In the genomic region with DNA sequence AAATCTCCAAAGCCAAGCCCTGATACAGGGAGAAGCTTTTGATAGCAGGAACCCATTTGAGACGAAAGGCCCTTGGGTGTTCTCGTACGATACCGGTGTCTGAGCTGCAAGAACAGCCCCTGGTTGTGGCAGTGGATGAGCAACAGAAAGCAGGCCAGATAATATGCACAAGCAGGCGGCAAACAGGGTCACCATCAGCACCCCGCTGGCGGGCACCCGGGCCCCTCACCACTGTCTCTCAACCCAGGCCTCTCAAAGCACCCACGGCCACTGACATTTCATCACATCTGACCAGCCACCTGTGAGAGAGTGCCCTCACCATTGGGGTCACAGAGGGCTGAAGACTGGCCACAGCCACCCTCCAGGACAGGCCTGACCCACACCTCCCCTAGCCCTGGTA, we compare ENCODE assay signal across 1 cellular context.
TF ChIP-seq lines count a peak whose summit lies in the region.

No MANE protein-coding gene starts in this region.

TF ChIP-seq in WTC11, 78 proteins besides CTCF, POLR2A, EP300 and RAD21 (continued from another document):
- TF ChIP-seq, protein P1, sequence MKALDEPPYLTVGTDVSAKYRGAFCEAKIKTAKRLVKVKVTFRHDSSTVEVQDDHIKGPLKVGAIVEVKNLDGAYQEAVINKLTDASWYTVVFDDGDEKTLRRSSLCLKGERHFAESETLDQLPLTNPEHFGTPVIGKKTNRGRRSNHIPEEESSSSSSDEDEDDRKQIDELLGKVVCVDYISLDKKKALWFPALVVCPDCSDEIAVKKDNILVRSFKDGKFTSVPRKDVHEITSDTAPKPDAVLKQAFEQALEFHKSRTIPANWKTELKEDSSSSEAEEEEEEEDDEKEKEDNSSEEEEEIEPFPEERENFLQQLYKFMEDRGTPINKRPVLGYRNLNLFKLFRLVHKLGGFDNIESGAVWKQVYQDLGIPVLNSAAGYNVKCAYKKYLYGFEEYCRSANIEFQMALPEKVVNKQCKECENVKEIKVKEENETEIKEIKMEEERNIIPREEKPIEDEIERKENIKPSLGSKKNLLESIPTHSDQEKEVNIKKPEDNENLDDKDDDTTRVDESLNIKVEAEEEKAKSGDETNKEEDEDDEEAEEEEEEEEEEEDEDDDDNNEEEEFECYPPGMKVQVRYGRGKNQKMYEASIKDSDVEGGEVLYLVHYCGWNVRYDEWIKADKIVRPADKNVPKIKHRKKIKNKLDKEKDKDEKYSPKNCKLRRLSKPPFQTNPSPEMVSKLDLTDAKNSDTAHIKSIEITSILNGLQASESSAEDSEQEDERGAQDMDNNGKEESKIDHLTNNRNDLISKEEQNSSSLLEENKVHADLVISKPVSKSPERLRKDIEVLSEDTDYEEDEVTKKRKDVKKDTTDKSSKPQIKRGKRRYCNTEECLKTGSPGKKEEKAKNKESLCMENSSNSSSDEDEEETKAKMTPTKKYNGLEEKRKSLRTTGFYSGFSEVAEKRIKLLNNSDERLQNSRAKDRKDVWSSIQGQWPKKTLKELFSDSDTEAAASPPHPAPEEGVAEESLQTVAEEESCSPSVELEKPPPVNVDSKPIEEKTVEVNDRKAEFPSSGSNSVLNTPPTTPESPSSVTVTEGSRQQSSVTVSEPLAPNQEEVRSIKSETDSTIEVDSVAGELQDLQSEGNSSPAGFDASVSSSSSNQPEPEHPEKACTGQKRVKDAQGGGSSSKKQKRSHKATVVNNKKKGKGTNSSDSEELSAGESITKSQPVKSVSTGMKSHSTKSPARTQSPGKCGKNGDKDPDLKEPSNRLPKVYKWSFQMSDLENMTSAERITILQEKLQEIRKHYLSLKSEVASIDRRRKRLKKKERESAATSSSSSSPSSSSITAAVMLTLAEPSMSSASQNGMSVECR (CRISPR knock-in tag; IDR thresholded peaks at IDR 0.05; ENCODE audit: borderline replicate concordance), result no peak
- TF ChIP-seq, protein P2, sequence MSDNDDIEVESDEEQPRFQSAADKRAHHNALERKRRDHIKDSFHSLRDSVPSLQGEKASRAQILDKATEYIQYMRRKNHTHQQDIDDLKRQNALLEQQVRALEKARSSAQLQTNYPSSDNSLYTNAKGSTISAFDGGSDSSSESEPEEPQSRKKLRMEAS (CRISPR knock-in tag; IDR thresholded peaks at IDR 0.05), result no peak
- TF ChIP-seq ZNF396 (CRISPR knock-in tag; IDR thresholded peaks at IDR 0.05; ENCODE audit: borderline replicate concordance) (no peak), TCF7 (CRISPR knock-in tag; IDR thresholded peaks at IDR 0.05; ENCODE audit: low read depth) (no peak), RELA (CRISPR knock-in tag; IDR thresholded peaks at IDR 0.05; ENCODE audit: borderline replicate concordance) (no peak), ZNF232 (CRISPR knock-in tag; IDR thresholded peaks at IDR 0.05) (no peak), TEAD1 (CRISPR knock-in tag; IDR thresholded peaks at IDR 0.05) (no peak), IRF2 (CRISPR knock-in tag; IDR thresholded peaks at IDR 0.05; ENCODE audit: borderline replicate concordance, low read depth) (no peak), NR2C2 (CRISPR knock-in tag; IDR thresholded peaks at IDR 0.05) (no peak)
- TF ChIP-seq, protein P3, sequence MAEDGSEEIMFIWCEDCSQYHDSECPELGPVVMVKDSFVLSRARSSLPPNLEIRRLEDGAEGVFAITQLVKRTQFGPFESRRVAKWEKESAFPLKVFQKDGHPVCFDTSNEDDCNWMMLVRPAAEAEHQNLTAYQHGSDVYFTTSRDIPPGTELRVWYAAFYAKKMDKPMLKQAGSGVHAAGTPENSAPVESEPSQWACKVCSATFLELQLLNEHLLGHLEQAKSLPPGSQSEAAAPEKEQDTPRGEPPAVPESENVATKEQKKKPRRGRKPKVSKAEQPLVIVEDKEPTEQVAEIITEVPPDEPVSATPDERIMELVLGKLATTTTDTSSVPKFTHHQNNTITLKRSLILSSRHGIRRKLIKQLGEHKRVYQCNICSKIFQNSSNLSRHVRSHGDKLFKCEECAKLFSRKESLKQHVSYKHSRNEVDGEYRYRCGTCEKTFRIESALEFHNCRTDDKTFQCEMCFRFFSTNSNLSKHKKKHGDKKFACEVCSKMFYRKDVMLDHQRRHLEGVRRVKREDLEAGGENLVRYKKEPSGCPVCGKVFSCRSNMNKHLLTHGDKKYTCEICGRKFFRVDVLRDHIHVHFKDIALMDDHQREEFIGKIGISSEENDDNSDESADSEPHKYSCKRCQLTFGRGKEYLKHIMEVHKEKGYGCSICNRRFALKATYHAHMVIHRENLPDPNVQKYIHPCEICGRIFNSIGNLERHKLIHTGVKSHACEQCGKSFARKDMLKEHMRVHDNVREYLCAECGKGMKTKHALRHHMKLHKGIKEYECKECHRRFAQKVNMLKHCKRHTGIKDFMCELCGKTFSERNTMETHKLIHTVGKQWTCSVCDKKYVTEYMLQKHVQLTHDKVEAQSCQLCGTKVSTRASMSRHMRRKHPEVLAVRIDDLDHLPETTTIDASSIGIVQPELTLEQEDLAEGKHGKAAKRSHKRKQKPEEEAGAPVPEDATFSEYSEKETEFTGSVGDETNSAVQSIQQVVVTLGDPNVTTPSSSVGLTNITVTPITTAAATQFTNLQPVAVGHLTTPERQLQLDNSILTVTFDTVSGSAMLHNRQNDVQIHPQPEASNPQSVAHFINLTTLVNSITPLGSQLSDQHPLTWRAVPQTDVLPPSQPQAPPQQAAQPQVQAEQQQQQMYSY (CRISPR knock-in tag; IDR thresholded peaks at IDR 0.05), result no peak
- TF ChIP-seq, protein P4, sequence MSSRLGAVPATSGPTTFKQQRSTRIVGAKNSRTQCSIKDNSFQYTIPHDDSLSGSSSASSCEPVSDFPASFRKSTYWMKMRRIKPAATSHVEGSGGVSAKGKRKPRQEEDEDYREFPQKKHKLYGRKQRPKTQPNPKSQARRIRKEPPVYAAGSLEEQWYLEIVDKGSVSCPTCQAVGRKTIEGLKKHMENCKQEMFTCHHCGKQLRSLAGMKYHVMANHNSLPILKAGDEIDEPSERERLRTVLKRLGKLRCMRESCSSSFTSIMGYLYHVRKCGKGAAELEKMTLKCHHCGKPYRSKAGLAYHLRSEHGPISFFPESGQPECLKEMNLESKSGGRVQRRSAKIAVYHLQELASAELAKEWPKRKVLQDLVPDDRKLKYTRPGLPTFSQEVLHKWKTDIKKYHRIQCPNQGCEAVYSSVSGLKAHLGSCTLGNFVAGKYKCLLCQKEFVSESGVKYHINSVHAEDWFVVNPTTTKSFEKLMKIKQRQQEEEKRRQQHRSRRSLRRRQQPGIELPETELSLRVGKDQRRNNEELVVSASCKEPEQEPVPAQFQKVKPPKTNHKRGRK (CRISPR knock-in tag; IDR thresholded peaks at IDR 0.05; ENCODE audit: borderline replicate concordance), result no peak
